ENCODE assay signal across 15 cellular contexts in genomic region chr15:98655732-98656131, GRCh38. TPM values are rescaled to one million over a fixed set of nuclear protein-coding genes. Genes with fewer than 3 reads are reported as not detected.
DNase-seq lines count a peak whose midpoint lies in the region; ATAC-seq and TF ChIP-seq lines count a peak whose summit lies in the region.
"Had no signal": no experiment of that assay in that cellular context is flagged by ENCODE, and none has a peak within 500 bp of the region (broad histone marks: within the 10 kb centered on the region; RNA-seq: fewer than 3 reads in every experiment).

No MANE protein-coding gene starts in this region.

- no peak for ATAC-seq in HG03521 (IDR thresholded peaks at IDR 0.05; ENCODE audit: unreplicated experiment)
- ATAC-seq: K562 had no signal

- no peak for TF ChIP-seq CTCF in RWPE1 (conservative IDR thresholded peaks at IDR 0.05; ENCODE audit: low read depth)
- TF ChIP-seq CTCF in thyroid gland (IDR thresholded peaks at IDR 0.05): no peak

- CTCF ChIA-PET in RWPE1 (lab: Yijun Ruan, JAX): no interaction called here

- TF ChIP-seq POLR2A in thyroid gland (IDR thresholded peaks at IDR 0.05): no peak

- H3K9me3 ChIP-seq in BLaER1 treated with 17β-estradiol and CSF1 and Interleukin-3, amounts not matched to agents 10 nM and 100 nM (replicated peaks in 1 of 11): no peaks in the 10 kb centered on the region
- no peaks in the 10 kb centered on the region for H3K9me3 ChIP-seq in thyroid gland
- H3K9me3 ChIP-seq: Caco-2, HAP-1 had no signal

- H3K27me3 ChIP-seq in BLaER1 treated with 17β-estradiol and CSF1 and Interleukin-3, amounts not matched to agents 10 nM and 100 nM: no peaks in the 10 kb centered on the region
- H3K27me3 ChIP-seq in thyroid gland: no peaks in the 10 kb centered on the region

- intact Hi-C loops in thyroid gland (cut with DNase I): no loop called here

- H4K20me1 ChIP-seq in BLaER1 treated with 17β-estradiol and CSF1 and Interleukin-3, amounts not matched to agents 10 nM and 100 nM: peaks cover 57 to 87% (median 71%) of the 10 kb centered on the region in 11 experiments

- no peak overlapping the region for H3K4me3 ChIP-seq in BLaER1 treated with 17β-estradiol and CSF1 and Interleukin-3, amounts not matched to agents 10 nM and 100 nM
- H3K4me3 ChIP-seq in thyroid gland (replicated peaks in 1 of 3): no peak overlapping the region
- H3K4me3 ChIP-seq: GM23248, HAP-1, K562 had no signal

- peak overlapping the region in 7 of 11 experiments; percentile 97 to 99 (median 98); a peak in 15 of 22 replicates for H3K27ac ChIP-seq in BLaER1 treated with 17β-estradiol and CSF1 and Interleukin-3, amounts not matched to agents 10 nM and 100 nM
- peak overlapping the region; percentile 19; the same call in 1 of the 2 replicates for H3K27ac ChIP-seq in RWPE1
- peak overlapping the region; percentile 88 for H3K27ac ChIP-seq in epithelial cell of prostate
- H3K27ac ChIP-seq in thyroid gland: peak overlapping the region in 2 of 3 donors; percentile 34 to 92
- H3K27ac ChIP-seq: GM23248 had no signal

- H3K4me2 ChIP-seq in BLaER1 treated with 17β-estradiol and CSF1 and Interleukin-3, amounts not matched to agents 10 nM and 100 nM: peak overlapping the region; percentile 14 to 91 (median 85); a peak in 20 of 22 replicates

- POLR2A ChIA-PET in RWPE1 (lab: Yijun Ruan, JAX; ENCODE audit: low non-redundant PET): no interaction called here

- peaks cover 68 to 92% (median 84%) of the 10 kb centered on the region in 10 experiments for H3K4me1 ChIP-seq in BLaER1 treated with 17β-estradiol and CSF1 and Interleukin-3, amounts not matched to agents 10 nM and 100 nM
- peaks cover 44 to 49% of the 10 kb centered on the region in 2 donors for H3K4me1 ChIP-seq in thyroid gland

- WGBS in thyroid gland, 2 donors: 79 to 80% methylated on average over 8 of the region's 8 CpGs

- H3K36me3 ChIP-seq in BLaER1 treated with 17β-estradiol and CSF1 and Interleukin-3, amounts not matched to agents 10 nM and 100 nM: peaks cover 0 to 25% (median 10%) of the 10 kb centered on the region in 11 experiments; a peak in 10 of 22 replicates
- H3K36me3 ChIP-seq in thyroid gland: no peaks in the 10 kb centered on the region
- H3K36me3 ChIP-seq: HAP-1 had no signal

- no peak for DNase-seq in RWPE1 (ENCODE audit: low spot score)
- DNase-seq in epithelial cell of prostate (ENCODE audit: low read depth, low spot score): no peak
- DNase-seq in thyroid gland: peak in 1 of 2 donors; percentile 27
- DNase-seq in germinal center (ENCODE audit: low spot score): no peak
- no peak for DNase-seq in superior temporal gyrus (ENCODE audit: extremely low spot score)
- no peak for DNase-seq in A172 (ENCODE audit: low spot score)
- DNase-seq: C1 segment of cervical spinal cord; Caco-2; CD4-positive, CD25-positive, alpha-beta regulatory T cell; GM23248; IMR-90 had no signal

- H3K9ac ChIP-seq in BLaER1 treated with 17β-estradiol and CSF1 and Interleukin-3, amounts not matched to agents 10 nM and 100 nM: peak overlapping the region in 2 of 11 experiments; percentile 20 to 30; a peak in 3 of 22 replicates
- H3K9ac ChIP-seq: GM23248 had no signal

RNA-seq across cellular contexts. Expression of gene IGF1R, which starts 7.4 kb away (rescaled TPM):
- total RNA-seq in thyroid gland: 100 to 1,000 TPM in 2 of 4 donors, 10 to 100 TPM in 2; 51.5 to 146 (median 89.6) TPM
- total RNA-seq in A172 (2014; rRNA removed; shearing (Covaris generic)): 6.1 and 9.4 TPM in 2 replicates

Comparison
In these comparisons a context has a peak if more than half of its experiments do, and no peak if none do; other contexts are left out.
1. H3K27ac ChIP-seq: peak in every context shown above with its lines; median percentile 98 in BLaER1 treated with 17β-estradiol and CSF1 and Interleukin-3, amounts not matched to agents 10 nM and 100 nM; 88 in epithelial cell of prostate; 63 in thyroid gland; 19 in RWPE1.